Comparison of ENCODE assay signal across 1 cellular context in genomic region chr10:78664929-78665525, GRCh38.
TF ChIP-seq lines count a peak whose summit lies in the region.

No MANE protein-coding gene starts in this region.

TF ChIP-seq in GM12878, 131 proteins besides CTCF, POLR2A, EP300 and RAD21 (continued from another document):
- TF ChIP-seq, protein P1, sequence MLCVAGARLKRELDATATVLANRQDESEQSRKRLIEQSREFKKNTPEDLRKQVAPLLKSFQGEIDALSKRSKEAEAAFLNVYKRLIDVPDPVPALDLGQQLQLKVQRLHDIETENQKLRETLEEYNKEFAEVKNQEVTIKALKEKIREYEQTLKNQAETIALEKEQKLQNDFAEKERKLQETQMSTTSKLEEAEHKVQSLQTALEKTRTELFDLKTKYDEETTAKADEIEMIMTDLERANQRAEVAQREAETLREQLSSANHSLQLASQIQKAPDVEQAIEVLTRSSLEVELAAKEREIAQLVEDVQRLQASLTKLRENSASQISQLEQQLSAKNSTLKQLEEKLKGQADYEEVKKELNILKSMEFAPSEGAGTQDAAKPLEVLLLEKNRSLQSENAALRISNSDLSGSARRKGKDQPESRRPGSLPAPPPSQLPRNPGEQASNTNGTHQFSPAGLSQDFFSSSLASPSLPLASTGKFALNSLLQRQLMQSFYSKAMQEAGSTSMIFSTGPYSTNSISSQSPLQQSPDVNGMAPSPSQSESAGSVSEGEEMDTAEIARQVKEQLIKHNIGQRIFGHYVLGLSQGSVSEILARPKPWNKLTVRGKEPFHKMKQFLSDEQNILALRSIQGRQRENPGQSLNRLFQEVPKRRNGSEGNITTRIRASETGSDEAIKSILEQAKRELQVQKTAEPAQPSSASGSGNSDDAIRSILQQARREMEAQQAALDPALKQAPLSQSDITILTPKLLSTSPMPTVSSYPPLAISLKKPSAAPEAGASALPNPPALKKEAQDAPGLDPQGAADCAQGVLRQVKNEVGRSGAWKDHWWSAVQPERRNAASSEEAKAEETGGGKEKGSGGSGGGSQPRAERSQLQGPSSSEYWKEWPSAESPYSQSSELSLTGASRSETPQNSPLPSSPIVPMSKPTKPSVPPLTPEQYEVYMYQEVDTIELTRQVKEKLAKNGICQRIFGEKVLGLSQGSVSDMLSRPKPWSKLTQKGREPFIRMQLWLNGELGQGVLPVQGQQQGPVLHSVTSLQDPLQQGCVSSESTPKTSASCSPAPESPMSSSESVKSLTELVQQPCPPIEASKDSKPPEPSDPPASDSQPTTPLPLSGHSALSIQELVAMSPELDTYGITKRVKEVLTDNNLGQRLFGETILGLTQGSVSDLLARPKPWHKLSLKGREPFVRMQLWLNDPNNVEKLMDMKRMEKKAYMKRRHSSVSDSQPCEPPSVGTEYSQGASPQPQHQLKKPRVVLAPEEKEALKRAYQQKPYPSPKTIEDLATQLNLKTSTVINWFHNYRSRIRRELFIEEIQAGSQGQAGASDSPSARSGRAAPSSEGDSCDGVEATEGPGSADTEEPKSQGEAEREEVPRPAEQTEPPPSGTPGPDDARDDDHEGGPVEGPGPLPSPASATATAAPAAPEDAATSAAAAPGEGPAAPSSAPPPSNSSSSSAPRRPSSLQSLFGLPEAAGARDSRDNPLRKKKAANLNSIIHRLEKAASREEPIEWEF (IDR thresholded peaks at IDR 0.05; ENCODE audit: insufficient replicate concordance, low read depth, low read length) = no peak
- TF ChIP-seq, protein P2, sequence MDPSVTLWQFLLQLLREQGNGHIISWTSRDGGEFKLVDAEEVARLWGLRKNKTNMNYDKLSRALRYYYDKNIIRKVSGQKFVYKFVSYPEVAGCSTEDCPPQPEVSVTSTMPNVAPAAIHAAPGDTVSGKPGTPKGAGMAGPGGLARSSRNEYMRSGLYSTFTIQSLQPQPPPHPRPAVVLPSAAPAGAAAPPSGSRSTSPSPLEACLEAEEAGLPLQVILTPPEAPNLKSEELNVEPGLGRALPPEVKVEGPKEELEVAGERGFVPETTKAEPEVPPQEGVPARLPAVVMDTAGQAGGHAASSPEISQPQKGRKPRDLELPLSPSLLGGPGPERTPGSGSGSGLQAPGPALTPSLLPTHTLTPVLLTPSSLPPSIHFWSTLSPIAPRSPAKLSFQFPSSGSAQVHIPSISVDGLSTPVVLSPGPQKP (IDR thresholded peaks at IDR 0.05; ENCODE audit: low read depth, low read length) = no peak
- TF ChIP-seq ZZZ3 (IDR thresholded peaks at IDR 0.05; ENCODE audit: control insufficient read depth, insufficient read length, low read depth) = no peak
- TF ChIP-seq, protein P3, sequence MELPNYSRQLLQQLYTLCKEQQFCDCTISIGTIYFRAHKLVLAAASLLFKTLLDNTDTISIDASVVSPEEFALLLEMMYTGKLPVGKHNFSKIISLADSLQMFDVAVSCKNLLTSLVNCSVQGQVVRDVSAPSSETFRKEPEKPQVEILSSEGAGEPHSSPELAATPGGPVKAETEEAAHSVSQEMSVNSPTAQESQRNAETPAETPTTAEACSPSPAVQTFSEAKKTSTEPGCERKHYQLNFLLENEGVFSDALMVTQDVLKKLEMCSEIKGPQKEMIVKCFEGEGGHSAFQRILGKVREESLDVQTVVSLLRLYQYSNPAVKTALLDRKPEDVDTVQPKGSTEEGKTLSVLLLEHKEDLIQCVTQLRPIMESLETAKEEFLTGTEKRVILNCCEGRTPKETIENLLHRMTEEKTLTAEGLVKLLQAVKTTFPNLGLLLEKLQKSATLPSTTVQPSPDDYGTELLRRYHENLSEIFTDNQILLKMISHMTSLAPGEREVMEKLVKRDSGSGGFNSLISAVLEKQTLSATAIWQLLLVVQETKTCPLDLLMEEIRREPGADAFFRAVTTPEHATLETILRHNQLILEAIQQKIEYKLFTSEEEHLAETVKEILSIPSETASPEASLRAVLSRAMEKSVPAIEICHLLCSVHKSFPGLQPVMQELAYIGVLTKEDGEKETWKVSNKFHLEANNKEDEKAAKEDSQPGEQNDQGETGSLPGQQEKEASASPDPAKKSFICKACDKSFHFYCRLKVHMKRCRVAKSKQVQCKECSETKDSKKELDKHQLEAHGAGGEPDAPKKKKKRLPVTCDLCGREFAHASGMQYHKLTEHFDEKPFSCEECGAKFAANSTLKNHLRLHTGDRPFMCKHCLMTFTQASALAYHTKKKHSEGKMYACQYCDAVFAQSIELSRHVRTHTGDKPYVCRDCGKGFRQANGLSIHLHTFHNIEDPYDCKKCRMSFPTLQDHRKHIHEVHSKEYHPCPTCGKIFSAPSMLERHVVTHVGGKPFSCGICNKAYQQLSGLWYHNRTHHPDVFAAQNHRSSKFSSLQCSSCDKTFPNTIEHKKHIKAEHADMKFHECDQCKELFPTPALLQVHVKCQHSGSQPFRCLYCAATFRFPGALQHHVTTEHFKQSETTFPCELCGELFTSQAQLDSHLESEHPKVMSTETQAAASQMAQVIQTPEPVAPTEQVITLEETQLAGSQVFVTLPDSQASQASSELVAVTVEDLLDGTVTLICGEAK (IDR thresholded peaks at IDR 0.05; ENCODE audit: borderline replicate concordance) = no peak
- no peak for TF ChIP-seq RAD51 (IDR thresholded peaks at IDR 0.05)
- no peak for TF ChIP-seq SMAD5 (IDR thresholded peaks at IDR 0.05; ENCODE audit: low read depth)
- TF ChIP-seq, protein P4, sequence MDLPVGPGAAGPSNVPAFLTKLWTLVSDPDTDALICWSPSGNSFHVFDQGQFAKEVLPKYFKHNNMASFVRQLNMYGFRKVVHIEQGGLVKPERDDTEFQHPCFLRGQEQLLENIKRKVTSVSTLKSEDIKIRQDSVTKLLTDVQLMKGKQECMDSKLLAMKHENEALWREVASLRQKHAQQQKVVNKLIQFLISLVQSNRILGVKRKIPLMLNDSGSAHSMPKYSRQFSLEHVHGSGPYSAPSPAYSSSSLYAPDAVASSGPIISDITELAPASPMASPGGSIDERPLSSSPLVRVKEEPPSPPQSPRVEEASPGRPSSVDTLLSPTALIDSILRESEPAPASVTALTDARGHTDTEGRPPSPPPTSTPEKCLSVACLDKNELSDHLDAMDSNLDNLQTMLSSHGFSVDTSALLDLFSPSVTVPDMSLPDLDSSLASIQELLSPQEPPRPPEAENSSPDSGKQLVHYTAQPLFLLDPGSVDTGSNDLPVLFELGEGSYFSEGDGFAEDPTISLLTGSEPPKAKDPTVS (IDR thresholded peaks at IDR 0.05; ENCODE audit: low read depth, low read length) = no peak
- TF ChIP-seq ZNF217 (IDR thresholded peaks at IDR 0.05) = no peak
